Comparison of ENCODE assay signal across 20 cellular contexts in genomic region chr16:15585956-15586355, GRCh38. TPM values are rescaled to one million over a fixed set of nuclear protein-coding genes. Genes with fewer than 3 reads are reported as not detected.
DNase-seq lines count a peak whose midpoint lies in the region; ATAC-seq, FAIRE-seq and TF ChIP-seq lines count a peak whose summit lies in the region.
"Had no signal": no experiment of that assay in that cellular context is flagged by ENCODE, and none has a peak within 500 bp of the region (broad histone marks: within the 10 kb centered on the region; RNA-seq: fewer than 3 reads in every experiment).

No MANE protein-coding gene starts in this region.

- POLR2A ChIA-PET in activated CD8-positive, alpha-beta T cell treated with anti-CD3 and anti-CD28 coated beads, Interleukin-2, amount 10 ng/mL, durations not matched to agents 7 days and 5 days (lab: Charles Lee) = interaction anchor here (0.7 kb wide), 1 partner anchor 150 kb away, joined by 3 read pairs; no protein-coding TSS in a partner anchor
- POLR2A ChIA-PET in activated CD8-positive, alpha-beta T cell treated with anti-CD3 and anti-CD28 coated beads for 36 hours (lab: Charles Lee) = interaction anchor here (1.2 to 2.0 kb wide), 2 partner anchors 10 to 13 kb away, joined by 3 to 5 read pairs; no protein-coding TSS in a partner anchor
- POLR2A ChIA-PET in HepG2 (lab: Yijun Ruan, JAX) = interaction anchor here (9.0 kb wide), 1 partner anchor 10 kb away, joined by 111 read pairs; no protein-coding TSS in a partner anchor

- H3K27me3 ChIP-seq in HepG2 (ENCODE audit: control insufficient read depth in 1 of 2, insufficient read depth in 2 of 2, low read length in 2 of 2) (no peaks in the 10 kb centered on the region), right lobe of liver (no peaks in the 10 kb centered on the region), neutrophil (no peaks in the 10 kb centered on the region)

- H3K9me3 Mint-ChIP-seq in activated CD8-positive, alpha-beta T cell treated with anti-CD3 and anti-CD28 coated beads, Interleukin-2, amount 10 ng/mL, durations not matched to agents 7 days and 5 days (ENCODE audit: insufficient read depth) = peaks cover 23% of the 10 kb centered on the region
- H3K9me3 Mint-ChIP-seq in activated CD8-positive, alpha-beta T cell treated with anti-CD3 and anti-CD28 coated beads for 36 hours = peaks cover 20% of the 10 kb centered on the region
- peaks cover 11% of the 10 kb centered on the region for H3K9me3 Mint-ChIP-seq in activated naive CD8-positive, alpha-beta T cell treated with anti-CD3 and anti-CD28 coated beads, Interleukin-2, amount 50 U/mL, for 24 hours

- no peak overlapping the region for H3K27ac ChIP-seq in HepG2 (ENCODE audit: extremely low read length, insufficient read depth, low read length)
- no peak overlapping the region for H3K27ac ChIP-seq in right lobe of liver
- H3K27ac ChIP-seq in neutrophil = peak overlapping the region; percentile 100

- no peak for DNase-seq in activated CD8-positive, alpha-beta T cell treated with anti-CD3 and anti-CD28 coated beads, Interleukin-2, amount 10 ng/mL, durations not matched to agents 7 days and 5 days
- no peak for DNase-seq in activated CD8-positive, alpha-beta T cell treated with anti-CD3 and anti-CD28 coated beads for 36 hours
- DNase-seq in HepG2 (ENCODE audit: low spot score) (no peak), right lobe of liver (no peak), NCI-H446 (lab: John Stamatoyannopoulos, UW) (no peak)
- no peak for DNase-seq in activated naive CD8-positive, alpha-beta T cell treated with anti-CD3 and anti-CD28 coated beads, Interleukin-2, amount 50 U/mL, for 24 hours
- DNase-seq: 8988T; AML-193; C1 segment of cervical spinal cord; Caco-2; CD8-positive, alpha-beta memory T cell; DND-41; GDM1 had no signal

- FAIRE-seq in HepG2 (lab: Jason Lieb, UNC) = no peak
- FAIRE-seq: GM12892, GM19239, H1, HTR-8/SVneo had no signal

- H3K9me3 ChIP-seq in HepG2 (ENCODE audit: low read length) = peaks cover 8% of the 10 kb centered on the region
- H3K9me3 ChIP-seq in right lobe of liver = no peaks in the 10 kb centered on the region
- no peaks in the 10 kb centered on the region for H3K9me3 ChIP-seq in neutrophil
- H3K9me3 ChIP-seq: Caco-2, HAP-1 had no signal

- BruUV-seq in HepG2 (replicated peaks; lab: Mats Ljungman, UMichigan) = no TSS peak

- peaks cover 33% of the 10 kb centered on the region for H3K4me1 ChIP-seq in HepG2 (ENCODE audit: insufficient read depth, low read length)
- H3K4me1 ChIP-seq in right lobe of liver = peaks cover 0 to 4% (median 0%) of the 10 kb centered on the region in 4 donors
- peaks cover 29 to 31% of the 10 kb centered on the region in 2 experiments for H3K4me1 ChIP-seq in neutrophil (ENCODE audit: control insufficient read depth in 1 of 2, insufficient read depth in 1 of 2, low read depth in 1 of 2, low read length in 1 of 2)
- H3K4me1 ChIP-seq: HAP-1 had no signal

- H3K27ac Mint-ChIP-seq in activated CD8-positive, alpha-beta T cell treated with anti-CD3 and anti-CD28 coated beads, Interleukin-2, amount 10 ng/mL, durations not matched to agents 7 days and 5 days = peak overlapping the region; percentile 6
- H3K27ac Mint-ChIP-seq in activated CD8-positive, alpha-beta T cell treated with anti-CD3 and anti-CD28 coated beads for 36 hours = no peak overlapping the region
- peak overlapping the region; percentile 16 for H3K27ac Mint-ChIP-seq in activated naive CD8-positive, alpha-beta T cell treated with anti-CD3 and anti-CD28 coated beads, Interleukin-2, amount 50 U/mL, for 24 hours

- no peak for TF ChIP-seq EP300 in HepG2 (IDR thresholded peaks at IDR 0.05; ENCODE audit: low read depth in 2 of 2, low read length in 2 of 2)
- no peak for TF ChIP-seq EP300 in HepG2 (CRISPR knock-in tag; IDR thresholded peaks at IDR 0.05; ENCODE audit: borderline replicate concordance)

- no peak overlapping the region for H3K4me3 Mint-ChIP-seq in activated CD8-positive, alpha-beta T cell treated with anti-CD3 and anti-CD28 coated beads, Interleukin-2, amount 10 ng/mL, durations not matched to agents 7 days and 5 days
- no peak overlapping the region for H3K4me3 Mint-ChIP-seq in activated CD8-positive, alpha-beta T cell treated with anti-CD3 and anti-CD28 coated beads for 36 hours
- no peak overlapping the region for H3K4me3 Mint-ChIP-seq in activated naive CD8-positive, alpha-beta T cell treated with anti-CD3 and anti-CD28 coated beads, Interleukin-2, amount 50 U/mL, for 24 hours
- H3K4me3 Mint-ChIP-seq: CD8-positive, alpha-beta memory T cell had no signal

- no peak overlapping the region for H2AFZ ChIP-seq in HepG2 (ENCODE audit: low read length)

- H3K36me3 ChIP-seq in HepG2 (replicated peaks in 1 of 2; ENCODE audit: control insufficient read depth in 1 of 2, insufficient read depth in 2 of 2, low read length in 2 of 2) (no peaks in the 10 kb centered on the region), right lobe of liver (peaks cover 0 to 6% (median 2%) of the 10 kb centered on the region in 4 donors), neutrophil (peaks cover 13% of the 10 kb centered on the region)
- H3K36me3 ChIP-seq: HAP-1 had no signal

- no peak for TF ChIP-seq CTCF in activated CD8-positive, alpha-beta T cell treated with anti-CD3 and anti-CD28 coated beads for 36 hours (IDR thresholded peaks at IDR 0.05)
- TF ChIP-seq CTCF in HepG2 (CRISPR knock-in tag; IDR thresholded peaks at IDR 0.05) = no peak
- no peak for TF ChIP-seq CTCF in right lobe of liver (IDR thresholded peaks at IDR 0.05)
- TF ChIP-seq CTCF in neutrophil (IDR thresholded peaks at IDR 0.05) = no peak

- H3K36me3 Mint-ChIP-seq in activated CD8-positive, alpha-beta T cell treated with anti-CD3 and anti-CD28 coated beads, Interleukin-2, amount 10 ng/mL, durations not matched to agents 7 days and 5 days (ENCODE audit: low read depth) = peaks cover 50% of the 10 kb centered on the region
- peaks cover 66% of the 10 kb centered on the region for H3K36me3 Mint-ChIP-seq in activated CD8-positive, alpha-beta T cell treated with anti-CD3 and anti-CD28 coated beads for 36 hours (ENCODE audit: low read depth)
- H3K36me3 Mint-ChIP-seq in activated naive CD8-positive, alpha-beta T cell treated with anti-CD3 and anti-CD28 coated beads, Interleukin-2, amount 50 U/mL, for 24 hours (ENCODE audit: low read depth) = peaks cover 77% of the 10 kb centered on the region

- no peak overlapping the region for H3K4me3 ChIP-seq in HepG2 (replicated peaks in 1 of 3; ENCODE audit: insufficient read depth in 1 of 3, low read depth in 2 of 3, low read length in 3 of 3)
- no peak overlapping the region for H3K4me3 ChIP-seq in right lobe of liver
- no peak overlapping the region for H3K4me3 ChIP-seq in neutrophil (ENCODE audit: low read depth in 1 of 2, low read length in 1 of 2)
- H3K4me3 ChIP-seq: HAP-1 had no signal

- CTCF ChIA-PET in activated CD8-positive, alpha-beta T cell treated with anti-CD3 and anti-CD28 coated beads, Interleukin-2, amount 10 ng/mL, durations not matched to agents 7 days and 5 days (lab: Charles Lee) = interaction anchor here (0.7 kb wide), 1 partner anchor 14 kb away, joined by 3 read pairs; no protein-coding TSS in a partner anchor
- CTCF ChIA-PET in activated CD8-positive, alpha-beta T cell treated with anti-CD3 and anti-CD28 coated beads for 36 hours (lab: Charles Lee) = no interaction called here
- CTCF ChIA-PET in HepG2 (lab: Yijun Ruan, JAX; ENCODE audit: low intra/inter-chr PET ratio, low total read pairs) = no interaction called here

- in situ Hi-C loops in HepG2 (cut with HindIII; ENCODE audit: extremely low pct_ligation_motif_present, low pct_unique_long_range_greater_than_20kb) = no loop called here

- intact Hi-C loops in activated CD8-positive, alpha-beta T cell treated with anti-CD3 and anti-CD28 coated beads for 36 hours (cut with micrococcal nuclease) = no loop called here
- intact Hi-C loops in HepG2 (cut with micrococcal nuclease; ENCODE audit: unreplicated experiment) = no loop called here
- intact Hi-C loops in right lobe of liver (cut with DNase I) = no loop called here

- H3K9ac ChIP-seq in HepG2 (ENCODE audit: insufficient read depth, low read depth, low read length) = no peak overlapping the region

- no peak for ATAC-seq in activated CD8-positive, alpha-beta T cell treated with anti-CD3 and anti-CD28 coated beads, Interleukin-2, amount 10 ng/mL, durations not matched to agents 7 days and 5 days
- ATAC-seq in activated CD8-positive, alpha-beta T cell treated with anti-CD3 and anti-CD28 coated beads for 36 hours = no peak
- no peak for ATAC-seq in HepG2
- no peak for ATAC-seq in right lobe of liver
- ATAC-seq in activated naive CD8-positive, alpha-beta T cell treated with anti-CD3 and anti-CD28 coated beads, Interleukin-2, amount 50 U/mL, for 24 hours = no peak
- ATAC-seq in GM18519 (IDR thresholded peaks at IDR 0.05; ENCODE audit: low FRiP score, unreplicated experiment) = no peak

- no peaks in the 10 kb centered on the region for H4K20me1 ChIP-seq in HepG2 (ENCODE audit: insufficient read depth, low read length)

- TF ChIP-seq POLR2A in HepG2 (IDR thresholded peaks at IDR 0.05; ENCODE audit: insufficient read depth in 1 of 2, low read depth in 2 of 2, low read length in 2 of 2) (no peak), right lobe of liver (IDR thresholded peaks at IDR 0.05) (no peak)

- WGBS in HepG2 (ENCODE audit: low lambda C conversion rate) = 59% methylated on average over 1 of the region's 1 CpG
- WGBS in right lobe of liver (ENCODE audit: insufficient coverage, low coverage, low lambda C conversion rate, missing lambda C conversion rate) = 80% methylated on average over 1 of the region's 1 CpG

- no peaks in the 10 kb centered on the region for H3K27me3 Mint-ChIP-seq in activated CD8-positive, alpha-beta T cell treated with anti-CD3 and anti-CD28 coated beads, Interleukin-2, amount 10 ng/mL, durations not matched to agents 7 days and 5 days (ENCODE audit: low read depth)
- H3K27me3 Mint-ChIP-seq in activated CD8-positive, alpha-beta T cell treated with anti-CD3 and anti-CD28 coated beads for 36 hours = no peaks in the 10 kb centered on the region
- H3K27me3 Mint-ChIP-seq in activated naive CD8-positive, alpha-beta T cell treated with anti-CD3 and anti-CD28 coated beads, Interleukin-2, amount 50 U/mL, for 24 hours = no peaks in the 10 kb centered on the region
- H3K27me3 Mint-ChIP-seq: CD8-positive, alpha-beta memory T cell had no signal

- no peaks in the 10 kb centered on the region for H3K79me2 ChIP-seq in HepG2 (ENCODE audit: insufficient read depth, low read length)

- peaks cover 23% of the 10 kb centered on the region for H3K4me1 Mint-ChIP-seq in activated CD8-positive, alpha-beta T cell treated with anti-CD3 and anti-CD28 coated beads, Interleukin-2, amount 10 ng/mL, durations not matched to agents 7 days and 5 days (ENCODE audit: low read depth)
- peaks cover 20% of the 10 kb centered on the region for H3K4me1 Mint-ChIP-seq in activated CD8-positive, alpha-beta T cell treated with anti-CD3 and anti-CD28 coated beads for 36 hours (ENCODE audit: low read depth)
- peaks cover 31% of the 10 kb centered on the region for H3K4me1 Mint-ChIP-seq in activated naive CD8-positive, alpha-beta T cell treated with anti-CD3 and anti-CD28 coated beads, Interleukin-2, amount 50 U/mL, for 24 hours

- TF ChIP-seq RAD21 in HepG2 (CRISPR knock-in tag; IDR thresholded peaks at IDR 0.05) = no peak

- H3K4me2 ChIP-seq in HepG2 (ENCODE audit: low read depth, low read length) = no peak overlapping the region

RNA-seq across cellular contexts. Expression of gene MARF1, which starts 57.0 kb away (rescaled TPM):
- total RNA-seq in activated CD8-positive, alpha-beta T cell treated with anti-CD3 and anti-CD28 coated beads, Interleukin-2, amount 10 ng/mL, durations not matched to agents 7 days and 5 days = 10 to 100 TPM; 62.7 to 64.5 TPM
- total RNA-seq in activated CD8-positive, alpha-beta T cell treated with anti-CD3 and anti-CD28 coated beads for 36 hours = 10 to 100 TPM; 55.7 to 56.0 TPM
- total RNA-seq in HepG2 (2016; rRNA removed; fragmentation: Illumina TruSeq; extraction: Trizol) (8.7 and 12.6 TPM in 2 replicates), right lobe of liver (10 to 100 TPM; 17.2 to 44.2 (median 31.2) TPM)
- total RNA-seq in HepG2 (2016; cell fraction: cytosol; rRNA removed; fragmentation: Illumina TruSeq; extraction: Trizol; ENCODE audit: low read depth) = 4.7 and 4.9 TPM in 2 replicates
- 9.0 and 11.2 TPM in 2 replicates for total RNA-seq in HepG2 (2016; cell fraction: insoluble cytoplasmic fraction; rRNA removed; fragmentation: Illumina TruSeq; extraction: Trizol)
- total RNA-seq in HepG2 (2016; cell fraction: membrane; rRNA removed; fragmentation: Illumina TruSeq; extraction: Trizol) = 5.9 and 7.4 TPM in 2 replicates
- total RNA-seq in HepG2 (2016; cell fraction: nucleus; rRNA removed; fragmentation: Illumina TruSeq; extraction: Trizol) = 15.1 and 17.8 TPM in 2 replicates
- polyA plus RNA-seq in HepG2 (2011; rRNA removed) = 19.3 and 20.7 TPM in 2 replicates
- polyA plus RNA-seq in HepG2 (2011; cell fraction: cytosol; rRNA removed) = 8.5 and 11.8 TPM in 2 replicates
- 53.5 and 61.6 TPM in 2 replicates for polyA plus RNA-seq in HepG2 (2011; cell fraction: nucleus; rRNA removed)
- polyA plus RNA-seq in HepG2 (2012) = 29.8 and 37.5 TPM in 2 replicates
- 0.89 and 1.4 TPM in 2 replicates for polyA plus RNA-seq in HepG2 (2016; cell fraction: cytosol; fragmentation: Illumina TruSeq; extraction: Trizol; ENCODE audit: low read depth)
- polyA plus RNA-seq in HepG2 (2016; cell fraction: insoluble cytoplasmic fraction; fragmentation: Illumina TruSeq; extraction: Trizol; ENCODE audit: low read depth) = 13.1 and 15.0 TPM in 2 replicates
- 3.1 and 3.3 TPM in 2 replicates for polyA plus RNA-seq in HepG2 (2016; cell fraction: membrane; fragmentation: Illumina TruSeq; extraction: Trizol; ENCODE audit: low read depth)
- 23.8 and 27.5 TPM in 2 replicates for polyA plus RNA-seq in HepG2 (2016; cell fraction: nucleus; fragmentation: Illumina TruSeq; extraction: Trizol; ENCODE audit: insufficient read depth, low read depth)
- polyA minus RNA-seq in HepG2 (2011; rRNA and poly(A)+ RNA removed; ENCODE audit: low replicate concordance) = 27.6 and 72.5 TPM in 2 replicates
- 18.2 and 19.5 TPM in 2 replicates for polyA minus RNA-seq in HepG2 (2011; cell fraction: cytosol; rRNA and poly(A)+ RNA removed)
- 76.6 and 109 TPM in 2 replicates for polyA minus RNA-seq in HepG2 (2011; cell fraction: nucleus; rRNA and poly(A)+ RNA removed)
